In genomic region chr9:129511320-129511900, GRCh38 we compare ENCODE assay signal across 13 cellular contexts.
A peak's percentile ranks its signal among the peaks of the same experiment; 100 is the strongest.
DNase-seq lines count a peak whose midpoint lies in the region; ATAC-seq, FAIRE-seq and TF ChIP-seq lines count a peak whose summit lies in the region.
"Had no signal": no experiment of that assay in that cellular context is flagged by ENCODE, and none has a peak within 500 bp of the region (broad histone marks: within the 10 kb centered on the region; RNA-seq: fewer than 3 reads in every experiment).

No MANE protein-coding gene starts in this region.

- no peak for FAIRE-seq in HepG2 (lab: Jason Lieb, UNC)
- FAIRE-seq in K562 (lab: Jason Lieb, UNC) = peak; percentile 6
- FAIRE-seq: H54 had no signal

- TF ChIP-seq RAD21 in HepG2 (CRISPR knock-in tag; IDR thresholded peaks at IDR 0.05) (no peak), K562 (CRISPR knock-in tag; conservative IDR thresholded peaks at IDR 0.05 in 1 of 2, IDR thresholded peaks at IDR 0.05 in 1 of 2) (no peak)

- H2AK5ac ChIP-seq in trophoblast cell (ENCODE audit: low read length) = no peak overlapping the region

- H4K12ac ChIP-seq in trophoblast cell (ENCODE audit: low read depth, low read length) = no peak overlapping the region

- no TSS peak for BruUV-seq in HepG2 (replicated peaks; lab: Mats Ljungman, UMichigan)
- no TSS peak for BruUV-seq in K562 (replicated peaks; lab: Mats Ljungman, UMichigan)

- DNase-seq in HepG2 (ENCODE audit: low spot score) = no peak
- DNase-seq in right lobe of liver = no peak
- no peak for DNase-seq in K562 (ENCODE audit: extremely low read depth in 1 of 4, low spot score in 3 of 4)
- DNase-seq in trophoblast cell = no peak
- no peak for DNase-seq in SKM-1 (lab: John Stamatoyannopoulos, UW; ENCODE audit: unreplicated experiment)
- no peak for DNase-seq in lower leg skin (ENCODE audit: low spot score in 2 of 2)
- no peak for DNase-seq in suprapubic skin (ENCODE audit: low spot score in 2 of 2)
- DNase-seq: 8988T; ACHN; CD4-positive, CD25-positive, alpha-beta regulatory T cell; DMS 273 treated with DMSO at 0.1 percent for 48 hours had no signal

- H2BK120ac ChIP-seq in trophoblast cell (ENCODE audit: insufficient read depth, low read length, poor library complexity) = no peak overlapping the region

- H2AFZ ChIP-seq in HepG2 (ENCODE audit: low read length) (no peak overlapping the region), K562 (ENCODE audit: low read depth, low read length) (no peak overlapping the region), trophoblast cell (ENCODE audit: insufficient read depth, low read length, poor library complexity) (no peak overlapping the region)

- H3K14ac ChIP-seq in trophoblast cell (ENCODE audit: low read length) = no peak overlapping the region

- TF ChIP-seq CTCF in HepG2 (CRISPR knock-in tag; IDR thresholded peaks at IDR 0.05) = peak; percentile 48
- no peak for TF ChIP-seq CTCF in right lobe of liver (IDR thresholded peaks at IDR 0.05)
- no peak for TF ChIP-seq CTCF in K562 (IDR thresholded peaks at IDR 0.05 in 2 of 3, conservative IDR thresholded peaks at IDR 0.05 in 1 of 3; ENCODE audit: insufficient read depth in 2 of 3, low read depth in 1 of 3, low read length in 3 of 3)
- TF ChIP-seq CTCF in lower leg skin (IDR thresholded peaks at IDR 0.05) = no peak
- no peak for TF ChIP-seq CTCF in suprapubic skin (IDR thresholded peaks at IDR 0.05)

- H3K23ac ChIP-seq in trophoblast cell (ENCODE audit: low read length) = no peak overlapping the region

- H3K36me3 ChIP-seq in HepG2 (replicated peaks in 1 of 2; ENCODE audit: control insufficient read depth in 1 of 2, insufficient read depth in 2 of 2, low read length in 2 of 2) (no peaks in the 10 kb centered on the region), right lobe of liver (no peaks in the 10 kb centered on the region), K562 (ENCODE audit: control insufficient read depth, insufficient read depth, low read length) (no peaks in the 10 kb centered on the region), trophoblast cell (ENCODE audit: control insufficient read depth in 1 of 2, insufficient read depth in 2 of 2, low read length in 2 of 2) (no peaks in the 10 kb centered on the region), suprapubic skin (no peaks in the 10 kb centered on the region)

- H2BK12ac ChIP-seq in trophoblast cell (ENCODE audit: low read length) = peak overlapping the region; percentile 88

- WGBS in HepG2 (ENCODE audit: low lambda C conversion rate) = 62% methylated on average over 8 of the region's 9 CpGs
- WGBS in right lobe of liver (ENCODE audit: insufficient coverage, low coverage, low lambda C conversion rate, missing lambda C conversion rate) = 70% methylated on average over 2 of the region's 9 CpGs
- 32% methylated on average over 9 of the region's 9 CpGs for WGBS in K562 (ENCODE audit: insufficient coverage, low coverage, missing lambda C conversion rate)
- WGBS in trophoblast cell (ENCODE audit: extremely low coverage, insufficient coverage, insufficient read length) = no CpG with 5 or more reads among the region's 9 CpGs
- WGBS in lower leg skin, 2 donors = 70 to 80% methylated on average over 9 of the region's 9 CpGs
- WGBS in suprapubic skin = 67% methylated on average over 9 of the region's 9 CpGs

- no peak overlapping the region for H3K18ac ChIP-seq in trophoblast cell (ENCODE audit: low read length)

- ATAC-seq in HepG2 = peak; percentile 57
- no peak for ATAC-seq in right lobe of liver
- ATAC-seq in K562 = peak; percentile 29

- H3K27me3 ChIP-seq in HepG2 (ENCODE audit: control insufficient read depth in 1 of 2, insufficient read depth in 2 of 2, low read length in 2 of 2) = no peaks in the 10 kb centered on the region
- H3K27me3 ChIP-seq in right lobe of liver = no peaks in the 10 kb centered on the region
- no peaks in the 10 kb centered on the region for H3K27me3 ChIP-seq in K562 (ENCODE audit: control insufficient read depth in 2 of 2, insufficient read depth in 2 of 2, low read length in 2 of 2)
- H3K27me3 ChIP-seq in trophoblast cell (ENCODE audit: insufficient read depth, low read length) = no peaks in the 10 kb centered on the region
- no peaks in the 10 kb centered on the region for H3K27me3 ChIP-seq in suprapubic skin
- H3K27me3 ChIP-seq: BLaER1 treated with 17β-estradiol and CSF1 and Interleukin-3, amounts not matched to agents 10 nM and 100 nM had no signal

- no peak overlapping the region for H3K4ac ChIP-seq in trophoblast cell (ENCODE audit: low read depth, low read length)

- in situ Hi-C loops in HepG2 (cut with HindIII; ENCODE audit: extremely low pct_ligation_motif_present, low pct_unique_long_range_greater_than_20kb) = no loop called here
- in situ Hi-C loops in K562 (cut with MboI) = no loop called here

- H4K91ac ChIP-seq in trophoblast cell (ENCODE audit: low read depth, low read length) = no peak overlapping the region

- H3K4me3 ChIP-seq in HepG2 (replicated peaks in 1 of 3; ENCODE audit: insufficient read depth in 1 of 3, low read depth in 2 of 3, low read length in 3 of 3) (no peak overlapping the region), right lobe of liver (no peak overlapping the region), K562 (no peak overlapping the region), trophoblast cell (ENCODE audit: low read depth, low read length) (no peak overlapping the region), lower leg skin (ENCODE audit: low read depth, poor library complexity, severe bottlenecking) (no peak overlapping the region), suprapubic skin (no peak overlapping the region)
- H3K4me3 ChIP-seq: BLaER1 treated with 17β-estradiol and CSF1 and Interleukin-3, amounts not matched to agents 10 nM and 100 nM had no signal

- no peaks in the 10 kb centered on the region for H4K20me1 ChIP-seq in HepG2 (ENCODE audit: insufficient read depth, low read length)
- H4K20me1 ChIP-seq in K562 (replicated peaks; ENCODE audit: control insufficient read depth, insufficient read depth, low read length) = no peaks in the 10 kb centered on the region
- H4K20me1 ChIP-seq: BLaER1 treated with 17β-estradiol and CSF1 and Interleukin-3, amounts not matched to agents 10 nM and 100 nM had no signal

- H3K9ac ChIP-seq in HepG2 (ENCODE audit: insufficient read depth, low read depth, low read length) (peak overlapping the region; percentile 21; the same call in 1 of the 2 replicates), K562 (ENCODE audit: insufficient read depth in 1 of 2, low read depth in 2 of 2, low read length in 2 of 2) (peak overlapping the region in 1 of 2 experiments; percentile 55; a peak in 1 of 4 replicates), trophoblast cell (ENCODE audit: low read length) (no peak overlapping the region)
- H3K9ac ChIP-seq: BLaER1 treated with 17β-estradiol and CSF1 and Interleukin-3, amounts not matched to agents 10 nM and 100 nM had no signal

- H4K8ac ChIP-seq in trophoblast cell (ENCODE audit: low read depth, low read length) = no peak overlapping the region

- no peaks in the 10 kb centered on the region for H3K79me2 ChIP-seq in HepG2 (ENCODE audit: insufficient read depth, low read length)
- H3K79me2 ChIP-seq in K562 (ENCODE audit: control insufficient read depth, insufficient read depth, low read length) = no peaks in the 10 kb centered on the region
- H3K79me2 ChIP-seq in trophoblast cell (ENCODE audit: control insufficient read depth, insufficient read depth, low read length, poor library complexity) = no peaks in the 10 kb centered on the region

- H3K4me1 ChIP-seq in HepG2 (ENCODE audit: insufficient read depth, low read length) (peaks cover 33% of the 10 kb centered on the region), right lobe of liver (peaks cover 0 to 14% (median 7%) of the 10 kb centered on the region in 4 donors), K562 (replicated peaks in 1 of 2; ENCODE audit: control insufficient read depth in 2 of 2, insufficient read depth in 2 of 2, low read length in 2 of 2) (peaks cover 3 to 7% of the 10 kb centered on the region in 2 experiments; a peak in 2 of 5 replicates), trophoblast cell (ENCODE audit: control insufficient read depth in 1 of 2, insufficient read depth in 2 of 2, low read length in 2 of 2) (peaks cover 4% of the 10 kb centered on the region in 2 experiments), suprapubic skin (no peaks in the 10 kb centered on the region)

- H3K9me1 ChIP-seq in K562 (ENCODE audit: control insufficient read depth, insufficient read depth, low read length) = no peaks in the 10 kb centered on the region

- no peak overlapping the region for H2BK5ac ChIP-seq in trophoblast cell (ENCODE audit: low read depth, low read length, poor library complexity)

- TF ChIP-seq EP300 in HepG2 (IDR thresholded peaks at IDR 0.05; ENCODE audit: low read depth in 2 of 2, low read length in 2 of 2) (no peak), HepG2 (CRISPR knock-in tag; IDR thresholded peaks at IDR 0.05; ENCODE audit: borderline replicate concordance) (no peak), K562 (IDR thresholded peaks at IDR 0.05; ENCODE audit: low read length) (no peak), suprapubic skin (IDR thresholded peaks at IDR 0.05) (no peak)

- TF ChIP-seq POLR2A in HepG2 (IDR thresholded peaks at IDR 0.05; ENCODE audit: insufficient read depth in 1 of 2, low read depth in 2 of 2, low read length in 2 of 2) (no peak), right lobe of liver (IDR thresholded peaks at IDR 0.05) (no peak), K562 (conservative IDR thresholded peaks at IDR 0.05) (no peak), lower leg skin (IDR thresholded peaks at IDR 0.05) (no peak), suprapubic skin (IDR thresholded peaks at IDR 0.05) (no peak)

- H3K9me3 ChIP-seq in HepG2 (ENCODE audit: low read length) (peaks cover 24% of the 10 kb centered on the region), right lobe of liver (no peaks in the 10 kb centered on the region), K562 (replicated peaks; ENCODE audit: control insufficient read depth, insufficient read depth, low read depth, low read length) (peaks cover 13% of the 10 kb centered on the region), trophoblast cell (ENCODE audit: insufficient read depth, low read depth, low read length) (peaks cover 22% of the 10 kb centered on the region), suprapubic skin (peaks cover 6% of the 10 kb centered on the region)

- H3K4me2 ChIP-seq in HepG2 (ENCODE audit: low read depth, low read length) (peak overlapping the region; percentile 29), K562 (ENCODE audit: insufficient read depth, low read length) (no peak overlapping the region), trophoblast cell (ENCODE audit: low read length) (no peak overlapping the region)
- H3K4me2 ChIP-seq: BLaER1 treated with 17β-estradiol and CSF1 and Interleukin-3, amounts not matched to agents 10 nM and 100 nM had no signal

- intact Hi-C loops in HepG2 (cut with micrococcal nuclease; ENCODE audit: unreplicated experiment) = no loop called here
- intact Hi-C loops in right lobe of liver (cut with DNase I) = no loop called here
- intact Hi-C loops in K562 (cut with micrococcal nuclease) = no loop called here
- intact Hi-C loops in lower leg skin (cut with DNase I; ENCODE audit: low total_unique reads) = loop anchor here (10.0 kb wide), 1 partner anchor 73 kb away; no protein-coding TSS in a partner anchor

- POLR2A ChIA-PET in HepG2 (lab: Yijun Ruan, JAX) (interaction anchor here (0.6 to 2.0 kb wide), 4 partner anchors 15 to 86 kb away, joined by 3 to 8 read pairs (median 8); no protein-coding TSS in a partner anchor), K562 (lab: Yijun Ruan, JAX) (interaction anchor here (0.7 to 2.1 kb wide), 5 partner anchors 9 to 74 kb away, joined by 3 to 7 read pairs (median 3); no protein-coding TSS in a partner anchor)

- H3K27ac ChIP-seq in HepG2 (ENCODE audit: extremely low read length, insufficient read depth, low read length) (no peak overlapping the region), right lobe of liver (no peak overlapping the region), K562 (ENCODE audit: extremely low read depth, low read depth, low read length) (no peak overlapping the region), trophoblast cell (ENCODE audit: low read depth, low read length) (no peak overlapping the region), suprapubic skin (no peak overlapping the region)
- H3K27ac ChIP-seq: BLaER1 treated with 17β-estradiol and CSF1 and Interleukin-3, amounts not matched to agents 10 nM and 100 nM had no signal

- CTCF ChIA-PET in HepG2 (lab: Yijun Ruan, JAX; ENCODE audit: low intra/inter-chr PET ratio, low total read pairs) = no interaction called here
- CTCF ChIA-PET in K562 (lab: Yijun Ruan, JAX; ENCODE audit: low intra/inter-chr PET ratio) = no interaction called here

- H3K79me1 ChIP-seq in trophoblast cell (ENCODE audit: low read length) = peaks cover 4% of the 10 kb centered on the region

Comparison
In these comparisons a context has a peak if more than half of its experiments do, and no peak if none do; other contexts are left out.
1. ATAC-seq: peak in HepG2 (single experiment) and K562 (single experiment); none in right lobe of liver (0 of 4).
2. Of the 241 proteins assayed by ChIP-seq in both HepG2 and K562: peak only in HepG2: CTCF, MED1, MEF2D, STAG1, XRCC5, ZFP91 and 1 more; only in K562: MEIS2; in both: none; in neither: 233.